In the genomic region with DNA sequence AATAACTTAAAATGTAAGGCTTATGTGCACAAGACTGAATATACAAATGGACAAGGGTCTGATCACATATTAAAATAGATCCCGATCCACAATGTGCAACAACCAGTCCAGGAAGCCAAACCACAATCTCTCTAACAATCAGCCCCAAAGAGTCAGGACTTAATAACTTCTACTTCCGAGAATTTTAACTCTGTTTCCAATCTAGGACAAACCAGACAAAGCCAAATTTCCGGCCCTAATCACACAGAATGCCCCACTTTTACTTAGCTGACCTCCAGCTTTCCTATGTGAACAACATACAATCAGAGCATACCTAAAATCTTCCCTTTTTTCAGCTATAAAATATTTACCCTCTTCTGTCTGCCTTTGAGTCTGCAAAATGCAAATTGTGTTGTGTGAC, we compare ENCODE assay signal across 1 cellular context.
TF ChIP-seq lines count a peak whose summit lies in the region.

No MANE protein-coding gene starts in this region.

TF ChIP-seq in SK-N-SH, 30 proteins besides CTCF, POLR2A, EP300 and RAD21 (continued from another document):
- TF ChIP-seq, protein P1, sequence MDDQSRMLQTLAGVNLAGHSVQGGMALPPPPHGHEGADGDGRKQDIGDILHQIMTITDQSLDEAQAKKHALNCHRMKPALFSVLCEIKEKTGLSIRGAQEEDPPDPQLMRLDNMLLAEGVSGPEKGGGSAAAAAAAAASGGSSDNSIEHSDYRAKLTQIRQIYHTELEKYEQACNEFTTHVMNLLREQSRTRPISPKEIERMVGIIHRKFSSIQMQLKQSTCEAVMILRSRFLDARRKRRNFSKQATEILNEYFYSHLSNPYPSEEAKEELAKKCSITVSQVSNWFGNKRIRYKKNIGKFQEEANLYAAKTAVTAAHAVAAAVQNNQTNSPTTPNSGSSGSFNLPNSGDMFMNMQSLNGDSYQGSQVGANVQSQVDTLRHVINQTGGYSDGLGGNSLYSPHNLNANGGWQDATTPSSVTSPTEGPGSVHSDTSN (IDR thresholded peaks at IDR 0.05): no peak
- TF ChIP-seq TCF12 (IDR thresholded peaks at IDR 0.05) (peak; percentile 8; the same call in 1 of the 2 replicates), POLR2AphosphoS5 (IDR thresholded peaks at IDR 0.05; ENCODE audit: low read depth, low read length) (no peak)
